Comparison of ENCODE assay signal across 1 cellular context in genomic region chr15:90936823-90937222, GRCh38.
TF ChIP-seq lines count a peak whose summit lies in the region.

No MANE protein-coding gene starts in this region.

TF ChIP-seq in GM12878, 131 proteins besides CTCF, POLR2A, EP300 and RAD21:
- TF ChIP-seq TARDBP (IDR thresholded peaks at IDR 0.05; ENCODE audit: borderline replicate concordance) (no peak), NFXL1 (IDR thresholded peaks at IDR 0.05; ENCODE audit: borderline replicate concordance) (no peak), MTA3 (IDR thresholded peaks at IDR 0.05; ENCODE audit: borderline replicate concordance, low read length) (no peak), POLR2AphosphoS5 (IDR thresholded peaks at IDR 0.05; ENCODE audit: low read length) (no peak), GATAD2B (conservative IDR thresholded peaks at IDR 0.05; ENCODE audit: low read depth) (no peak), RUNX3 (IDR thresholded peaks at IDR 0.05; ENCODE audit: low read length) (no peak), YBX1 (IDR thresholded peaks at IDR 0.05) (no peak)
TF ChIP-seq in GM12878: peak in this region for 0.
